ENCODE assay signal across 27 cellular contexts in the genomic region with DNA sequence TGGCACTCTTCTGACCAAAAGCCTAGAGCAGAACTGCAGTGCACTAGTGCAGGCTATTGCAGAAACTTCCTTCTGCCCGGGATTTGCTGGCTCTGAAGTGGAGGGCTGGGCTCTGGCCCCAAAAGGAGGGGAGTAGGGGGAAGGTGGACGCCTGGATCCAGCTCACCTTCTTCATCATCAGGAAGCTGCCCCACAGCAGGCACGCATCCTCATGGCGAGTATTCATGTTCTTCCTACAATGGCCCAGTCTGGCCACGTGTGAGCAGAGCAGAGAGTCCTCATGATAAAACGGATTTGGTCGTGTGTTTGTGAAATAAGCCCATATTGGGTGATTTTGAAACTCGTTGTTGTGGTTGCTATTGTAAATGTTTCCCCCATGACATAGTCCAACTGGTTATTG. TPM values are rescaled to one million over a fixed set of nuclear protein-coding genes. Genes with fewer than 3 reads are reported as not detected.
DNase-seq lines count a peak whose midpoint lies in the region; ATAC-seq, FAIRE-seq and TF ChIP-seq lines count a peak whose summit lies in the region.
"Had no signal": no experiment of that assay in that cellular context is flagged by ENCODE, and none has a peak within 500 bp of the region (broad histone marks: within the 10 kb centered on the region; RNA-seq: fewer than 3 reads in every experiment).

No MANE protein-coding gene starts in this region.

- H3K4me3 ChIP-seq in K562 (no peak overlapping the region), suprapubic skin (no peak overlapping the region), SK-N-SH (ENCODE audit: low read depth in 2 of 2, low read length in 1 of 2) (no peak overlapping the region)
- H3K4me3 ChIP-seq: colonic mucosa, prostate gland, stomach had no signal

- ATAC-seq in activated CD8-positive, alpha-beta memory T cell treated with anti-CD3 and anti-CD28 coated beads, Interleukin-2, amount 10 ng/mL, durations not matched to agents 7 days and 5 days = no peak
- ATAC-seq in K562 = no peak
- ATAC-seq in stimulated activated memory B cell treated with anti-CD40 and anti-IgM and Interleukin-4, amounts not matched to agents 10 μg/mL and 1 μg/mL and 100 μg/mL, for 72 hours = no peak

- H3F3A ChIP-seq in SK-N-SH (replicated peaks; ENCODE audit: insufficient read depth) = peaks cover 14% of the 10 kb centered on the region

- H3K9me3 ChIP-seq in K562 (replicated peaks; ENCODE audit: control insufficient read depth, insufficient read depth, low read depth, low read length) (no peaks in the 10 kb centered on the region), suprapubic skin (no peaks in the 10 kb centered on the region), SK-N-SH (no peaks in the 10 kb centered on the region)
- H3K9me3 ChIP-seq: colonic mucosa, prostate gland, stomach had no signal

- TF ChIP-seq RAD21 in K562 (CRISPR knock-in tag; conservative IDR thresholded peaks at IDR 0.05 in 1 of 2, IDR thresholded peaks at IDR 0.05 in 1 of 2) (no peak), SK-N-SH (IDR thresholded peaks at IDR 0.05; ENCODE audit: low read length) (no peak)

- in situ Hi-C loops in K562 (cut with MboI) = no loop called here

- no peaks in the 10 kb centered on the region for H3K27me3 ChIP-seq in K562 (ENCODE audit: control insufficient read depth in 2 of 2, insufficient read depth in 2 of 2, low read length in 2 of 2)
- H3K27me3 ChIP-seq in suprapubic skin = no peaks in the 10 kb centered on the region
- H3K27me3 ChIP-seq in SK-N-SH (ENCODE audit: insufficient read depth) = no peaks in the 10 kb centered on the region
- H3K27me3 ChIP-seq: colonic mucosa, stomach had no signal

- H3K4me1 Mint-ChIP-seq in activated CD8-positive, alpha-beta memory T cell treated with anti-CD3 and anti-CD28 coated beads, Interleukin-2, amount 10 ng/mL, durations not matched to agents 7 days and 5 days = peaks cover 22% of the 10 kb centered on the region
- H3K4me1 Mint-ChIP-seq in stimulated activated memory B cell treated with anti-CD40 and anti-IgM and Interleukin-4, amounts not matched to agents 10 μg/mL and 1 μg/mL and 100 μg/mL, for 72 hours = peaks cover 15% of the 10 kb centered on the region
- H3K4me1 Mint-ChIP-seq: brain had no signal

- H3K9me3 Mint-ChIP-seq in activated CD8-positive, alpha-beta memory T cell treated with anti-CD3 and anti-CD28 coated beads, Interleukin-2, amount 10 ng/mL, durations not matched to agents 7 days and 5 days (ENCODE audit: low read depth) = no peaks in the 10 kb centered on the region
- H3K9me3 Mint-ChIP-seq in stimulated activated memory B cell treated with anti-CD40 and anti-IgM and Interleukin-4, amounts not matched to agents 10 μg/mL and 1 μg/mL and 100 μg/mL, for 72 hours = no peaks in the 10 kb centered on the region
- H3K9me3 Mint-ChIP-seq: brain; CD4-positive, alpha-beta T cell; nephron progenitor cell had no signal

- H3K4me2 ChIP-seq in K562 (ENCODE audit: insufficient read depth, low read length) (no peak overlapping the region), SK-N-SH (no peak overlapping the region)

- no peaks in the 10 kb centered on the region for H3K9me1 ChIP-seq in K562 (ENCODE audit: control insufficient read depth, insufficient read depth, low read length)

- H3K27ac ChIP-seq in K562 (ENCODE audit: extremely low read depth, low read depth, low read length) (no peak overlapping the region), suprapubic skin (no peak overlapping the region), SK-N-SH (ENCODE audit: low read depth in 2 of 2, low read length in 1 of 2) (no peak overlapping the region)
- H3K27ac ChIP-seq: prostate gland, VCaP had no signal

- CTCF ChIA-PET in activated CD8-positive, alpha-beta memory T cell treated with anti-CD3 and anti-CD28 coated beads, Interleukin-2, amount 10 ng/mL, durations not matched to agents 7 days and 5 days (lab: Charles Lee) = interaction anchor here (0.6 to 3.2 kb wide), 5 partner anchors 8 to 38 kb away, joined by 3 to 13 read pairs (median 5); a partner anchor contains a TSS
- CTCF ChIA-PET in K562 (lab: Yijun Ruan, JAX; ENCODE audit: low intra/inter-chr PET ratio) = no interaction called here
- CTCF ChIA-PET in SK-N-SH (lab: Yijun Ruan, JAX) = interaction anchor here (0.7 to 0.8 kb wide), 2 partner anchors 25 to 39 kb away, joined by 3 read pairs; no protein-coding TSS in a partner anchor

- no peaks in the 10 kb centered on the region for H3K36me3 Mint-ChIP-seq in activated CD8-positive, alpha-beta memory T cell treated with anti-CD3 and anti-CD28 coated beads, Interleukin-2, amount 10 ng/mL, durations not matched to agents 7 days and 5 days
- no peaks in the 10 kb centered on the region for H3K36me3 Mint-ChIP-seq in stimulated activated memory B cell treated with anti-CD40 and anti-IgM and Interleukin-4, amounts not matched to agents 10 μg/mL and 1 μg/mL and 100 μg/mL, for 72 hours
- H3K36me3 Mint-ChIP-seq: activated naive CD8-positive, alpha-beta T cell; brain had no signal

- peaks cover 4% of the 10 kb centered on the region for H3K27me3 Mint-ChIP-seq in activated CD8-positive, alpha-beta memory T cell treated with anti-CD3 and anti-CD28 coated beads, Interleukin-2, amount 10 ng/mL, durations not matched to agents 7 days and 5 days
- H3K27me3 Mint-ChIP-seq in stimulated activated memory B cell treated with anti-CD40 and anti-IgM and Interleukin-4, amounts not matched to agents 10 μg/mL and 1 μg/mL and 100 μg/mL, for 72 hours = no peaks in the 10 kb centered on the region
- H3K27me3 Mint-ChIP-seq: activated naive CD8-positive, alpha-beta T cell; CD4-positive, alpha-beta T cell had no signal

- H3K4me3 Mint-ChIP-seq in activated CD8-positive, alpha-beta memory T cell treated with anti-CD3 and anti-CD28 coated beads, Interleukin-2, amount 10 ng/mL, durations not matched to agents 7 days and 5 days = no peak overlapping the region
- no peak overlapping the region for H3K4me3 Mint-ChIP-seq in stimulated activated memory B cell treated with anti-CD40 and anti-IgM and Interleukin-4, amounts not matched to agents 10 μg/mL and 1 μg/mL and 100 μg/mL, for 72 hours
- H3K4me3 Mint-ChIP-seq: activated naive CD8-positive, alpha-beta T cell; brain; CD4-positive, alpha-beta T cell; nephron progenitor cell had no signal

- TF ChIP-seq CTCF in K562 (IDR thresholded peaks at IDR 0.05 in 2 of 3, conservative IDR thresholded peaks at IDR 0.05 in 1 of 3; ENCODE audit: insufficient read depth in 2 of 3, low read depth in 1 of 3, low read length in 3 of 3) (no peak), suprapubic skin (IDR thresholded peaks at IDR 0.05) (no peak), SK-N-SH (IDR thresholded peaks at IDR 0.05) (no peak)

- no peaks in the 10 kb centered on the region; a peak in 2 of 5 replicates for H3K4me1 ChIP-seq in K562 (replicated peaks in 1 of 2; ENCODE audit: control insufficient read depth in 2 of 2, insufficient read depth in 2 of 2, low read length in 2 of 2)
- no peaks in the 10 kb centered on the region for H3K4me1 ChIP-seq in suprapubic skin
- H3K4me1 ChIP-seq in SK-N-SH (ENCODE audit: control insufficient read depth in 1 of 2, insufficient read depth in 2 of 2, low read depth in 1 of 2, low read length in 1 of 2) = no peaks in the 10 kb centered on the region
- H3K4me1 ChIP-seq: prostate gland had no signal

- H3K36me3 ChIP-seq in K562 (ENCODE audit: control insufficient read depth, insufficient read depth, low read length) (no peaks in the 10 kb centered on the region), suprapubic skin (no peaks in the 10 kb centered on the region), SK-N-SH (replicated peaks in 1 of 2; ENCODE audit: control insufficient read depth in 1 of 2, insufficient read depth in 2 of 2, low read length in 1 of 2) (peaks cover 5 to 11% of the 10 kb centered on the region in 2 experiments)
- H3K36me3 ChIP-seq: colonic mucosa, prostate gland had no signal

- H3K9ac ChIP-seq in K562 (ENCODE audit: insufficient read depth in 1 of 2, low read depth in 2 of 2, low read length in 2 of 2) (no peak overlapping the region), SK-N-SH (no peak overlapping the region)

- BruUV-seq in K562 (replicated peaks; lab: Mats Ljungman, UMichigan) = no TSS peak

- peak overlapping the region; percentile 53 for H3K27ac Mint-ChIP-seq in activated CD8-positive, alpha-beta memory T cell treated with anti-CD3 and anti-CD28 coated beads, Interleukin-2, amount 10 ng/mL, durations not matched to agents 7 days and 5 days
- peak overlapping the region; percentile 65 for H3K27ac Mint-ChIP-seq in stimulated activated memory B cell treated with anti-CD40 and anti-IgM and Interleukin-4, amounts not matched to agents 10 μg/mL and 1 μg/mL and 100 μg/mL, for 72 hours
- H3K27ac Mint-ChIP-seq: activated naive CD8-positive, alpha-beta T cell; brain; nephron progenitor cell had no signal

- H3K79me2 ChIP-seq in K562 (ENCODE audit: control insufficient read depth, insufficient read depth, low read length) = no peaks in the 10 kb centered on the region
- H3K79me2 ChIP-seq in SK-N-SH (ENCODE audit: insufficient read depth) = no peaks in the 10 kb centered on the region

- H4K20me1 ChIP-seq in K562 (replicated peaks; ENCODE audit: control insufficient read depth, insufficient read depth, low read length) = no peaks in the 10 kb centered on the region
- no peaks in the 10 kb centered on the region for H4K20me1 ChIP-seq in SK-N-SH (ENCODE audit: insufficient read depth)

- DNase-seq in activated CD8-positive, alpha-beta memory T cell treated with anti-CD3 and anti-CD28 coated beads, Interleukin-2, amount 10 ng/mL, durations not matched to agents 7 days and 5 days = no peak
- DNase-seq in activated CD8-positive, alpha-beta memory T cell treated with anti-CD3 and anti-CD28 coated beads, Interleukin-2, amount 50 U/mL, for 4 hours = no peak
- DNase-seq in MV-4-11 (lab: John Stamatoyannopoulos, UW) (peak; percentile 58), K562 (ENCODE audit: extremely low read depth in 1 of 4, low spot score in 3 of 4) (no peak), suprapubic skin (ENCODE audit: low spot score in 2 of 2) (no peak), SK-N-SH (no peak)
- no peak for DNase-seq in effector CD4-positive, alpha-beta T cell
- DNase-seq: CD4-positive, alpha-beta T cell; colonic mucosa; HCEC 1CT; hippocampal formation; NCI-H226; nephron progenitor cell; small intestine; stimulated activated CD4-positive, alpha-beta T cell treated with anti-CD3 and anti-CD28 coated beads, Interleukin-4, amount 100 ng/mL, for 1 hour; stomach; T-helper 1 cell had no signal

- no peaks in the 10 kb centered on the region for H3K9me2 ChIP-seq in SK-N-SH

- H2AFZ ChIP-seq in K562 (ENCODE audit: low read depth, low read length) = peak overlapping the region; percentile 59; the same call in 1 of the 2 replicates
- H2AFZ ChIP-seq in SK-N-SH (ENCODE audit: low read depth) = no peak overlapping the region

- POLR2A ChIA-PET in K562 (lab: Yijun Ruan, JAX) (interaction anchor here (0.8 to 1.0 kb wide), 2 partner anchors 12 to 15 kb away, joined by 3 read pairs; no protein-coding TSS in a partner anchor), SK-N-SH (lab: Yijun Ruan, JAX) (no interaction called here)

- FAIRE-seq in K562 (lab: Jason Lieb, UNC) = no peak
- FAIRE-seq: endothelial cell of umbilical vein, GM12891, small intestine, urothelium cell line had no signal

- 16% methylated on average over 8 of the region's 8 CpGs for WGBS in K562 (ENCODE audit: insufficient coverage, low coverage, missing lambda C conversion rate)
- 79% methylated on average over 8 of the region's 8 CpGs for WGBS in suprapubic skin
- WGBS in SK-N-SH (ENCODE audit: low lambda C conversion rate) = 77% methylated on average over 8 of the region's 8 CpGs

- TF ChIP-seq EP300 in K562 (IDR thresholded peaks at IDR 0.05; ENCODE audit: low read length) = no peak
- no peak for TF ChIP-seq EP300 in suprapubic skin (IDR thresholded peaks at IDR 0.05)
- TF ChIP-seq EP300 in SK-N-SH (IDR thresholded peaks at IDR 0.05; ENCODE audit: borderline replicate concordance in 1 of 2, low read depth in 1 of 2, low read length in 1 of 2) = no peak

- intact Hi-C loops in K562 (cut with micrococcal nuclease) = no loop called here

- TF ChIP-seq POLR2A in K562 (conservative IDR thresholded peaks at IDR 0.05) (no peak), suprapubic skin (IDR thresholded peaks at IDR 0.05) (no peak)

RNA-seq across cellular contexts. Expression of a gene that starts 8.2 kb away (rescaled TPM):
- total RNA-seq in activated CD8-positive, alpha-beta memory T cell treated with anti-CD3 and anti-CD28 coated beads, Interleukin-2, amount 10 ng/mL, durations not matched to agents 7 days and 5 days = 10 to 100 TPM; 28.4 to 49.8 TPM
- total RNA-seq in K562 (2011; cell fraction: chromatin; rRNA removed; ENCODE audit: low replicate concordance) = 3.2 and 3.8 TPM in 2 replicates
- 1.7 and 2.2 TPM in 2 replicates for total RNA-seq in K562 (2011; cell fraction: nucleolus; rRNA removed)
- total RNA-seq in K562 (2011; cell fraction: nucleoplasm; rRNA removed) = 2.6 and 4.5 TPM in 2 replicates
- 2.0 and 4.0 TPM in 2 replicates for total RNA-seq in K562 (2014; rRNA removed)
- 2.2 and 2.4 TPM in 2 replicates for total RNA-seq in K562 (2014; rRNA removed; fragmentation: Illumina TruSeq; extraction: Trizol)
- total RNA-seq in K562 (2015; rRNA removed; fragmentation: Illumina TruSeq; extraction: Trizol) = 1.4 TPM in 2 replicates
- 3.8 and 4.7 TPM in 2 replicates for total RNA-seq in K562 (2021)
- polyA plus RNA-seq in K562 (2011; rRNA removed) = 6.9 and 8.8 TPM in 2 replicates
- 5.0 and 5.2 TPM in 2 replicates for polyA plus RNA-seq in K562 (2011; cell fraction: cytosol; rRNA removed)
- 2.9 and 3.2 TPM in 2 replicates for polyA plus RNA-seq in K562 (2011; cell fraction: nucleus; rRNA removed)
- 2.2 and 2.3 TPM in 2 replicates for polyA plus RNA-seq in K562 (2012)
- 4.4 and 4.8 TPM in 2 replicates for polyA plus RNA-seq in K562 (2014; fragmentation: Illumina TruSeq; extraction: Trizol)
- 1 to 10 TPM; 2.7 to 2.9 TPM for polyA plus RNA-seq in K562 (2014; fragmentation: Nextera tagmentation; extraction: Ambion mirVana)
- 4.0 and 4.6 TPM in 2 replicates for polyA plus RNA-seq in K562 (2014; rRNA removed)
- 6.3 and 7.9 TPM in 2 replicates for polyA minus RNA-seq in K562 (2011; rRNA and poly(A)+ RNA removed)
- polyA minus RNA-seq in K562 (2011; cell fraction: cytosol; rRNA and poly(A)+ RNA removed) = 2.5 and 4.0 TPM in 2 replicates
- polyA minus RNA-seq in K562 (2011; cell fraction: nucleus; rRNA and poly(A)+ RNA removed) = 0.56 and 0.67 TPM in 2 replicates
- total RNA-seq in suprapubic skin = 1 to 10 TPM; 3.2 to 8.8 (median 5.6) TPM
- polyA plus RNA-seq in SK-N-SH (2012; rRNA removed) = 38.3 and 40.1 TPM in 2 replicates
- polyA plus RNA-seq in SK-N-SH (2012; cell fraction: cytosol; rRNA removed) = 38.4 and 43.1 TPM in 2 replicates
- polyA plus RNA-seq in SK-N-SH (2012; cell fraction: nucleus; rRNA removed) = 25.0 and 25.4 TPM in 2 replicates

RNA-seq across cellular contexts. Expression of a gene that starts 40.9 kb away (rescaled TPM):
- under 1 TPM in 1 of 2 experiments, not detected in 1; 0.15 TPM for total RNA-seq in activated CD8-positive, alpha-beta memory T cell treated with anti-CD3 and anti-CD28 coated beads, Interleukin-2, amount 10 ng/mL, durations not matched to agents 7 days and 5 days
- total RNA-seq in K562 (2011; cell fraction: chromatin; rRNA removed; ENCODE audit: low replicate concordance) = not detected in 2 replicates
- 0.26 TPM in 1 of 2 replicates, not detected in the other for total RNA-seq in K562 (2011; cell fraction: nucleolus; rRNA removed)
- not detected in 2 replicates for total RNA-seq in K562 (2011; cell fraction: nucleoplasm; rRNA removed)
- total RNA-seq in K562 (2014; rRNA removed) = not detected in 2 replicates
- not detected in 2 replicates for total RNA-seq in K562 (2014; rRNA removed; fragmentation: Illumina TruSeq; extraction: Trizol)
- total RNA-seq in K562 (2015; rRNA removed; fragmentation: Illumina TruSeq; extraction: Trizol) = not detected in 2 replicates
- not detected in 2 replicates for total RNA-seq in K562 (2021)
- not detected in 2 replicates for polyA plus RNA-seq in K562 (2011; rRNA removed)
- polyA plus RNA-seq in K562 (2011; cell fraction: cytosol; rRNA removed) = 0.04 and 0.09 TPM in 2 replicates
- not detected in 2 replicates for polyA plus RNA-seq in K562 (2011; cell fraction: nucleus; rRNA removed)
- polyA plus RNA-seq in K562 (2012) = not detected in 2 replicates
- not detected in 2 replicates for polyA plus RNA-seq in K562 (2014; fragmentation: Illumina TruSeq; extraction: Trizol)
- polyA plus RNA-seq in K562 (2014; fragmentation: Nextera tagmentation; extraction: Ambion mirVana) = not detected
- polyA plus RNA-seq in K562 (2014; rRNA removed) = not detected in 2 replicates
- polyA minus RNA-seq in K562 (2011; rRNA and poly(A)+ RNA removed) = not detected in 2 replicates
- not detected in 2 replicates for polyA minus RNA-seq in K562 (2011; cell fraction: cytosol; rRNA and poly(A)+ RNA removed)
- polyA minus RNA-seq in K562 (2011; cell fraction: nucleus; rRNA and poly(A)+ RNA removed) = not detected in 2 replicates
- total RNA-seq in suprapubic skin = not detected
- 0.44 and 0.54 TPM in 2 replicates for polyA plus RNA-seq in SK-N-SH (2012; rRNA removed)
- polyA plus RNA-seq in SK-N-SH (2012; cell fraction: cytosol; rRNA removed) = 0.15 and 0.35 TPM in 2 replicates
- 0.93 and 0.95 TPM in 2 replicates for polyA plus RNA-seq in SK-N-SH (2012; cell fraction: nucleus; rRNA removed)
- total RNA-seq: HT1080, kidney epithelial cell had no signal
